8 cellular contexts compared by ENCODE assay signal in genomic region chr10:75402486-75403143, GRCh38. TPM values are rescaled to one million over a fixed set of nuclear protein-coding genes. Genes with fewer than 3 reads are reported as not detected.
DNase-seq lines count a peak whose midpoint lies in the region; ATAC-seq and TF ChIP-seq lines count a peak whose summit lies in the region.

No MANE protein-coding gene starts in this region.

- no peak for TF ChIP-seq EP300 in gastroesophageal sphincter (IDR thresholded peaks at IDR 0.05)

- peaks cover 87% of the 10 kb centered on the region for H3K36me3 Mint-ChIP-seq in Caco-2 (ENCODE audit: insufficient read depth, unreplicated experiment)

- H3K9me3 ChIP-seq in Caco-2 (no peaks in the 10 kb centered on the region), WERI-Rb-1 (ENCODE audit: severe bottlenecking) (no peaks in the 10 kb centered on the region), gastroesophageal sphincter (no peaks in the 10 kb centered on the region), parathyroid adenoma (ENCODE audit: control insufficient read depth, low read length) (no peaks in the 10 kb centered on the region)

- no peak overlapping the region for H3K9ac ChIP-seq in parathyroid adenoma

- H3K4me1 Mint-ChIP-seq in Caco-2 (ENCODE audit: low read depth, unreplicated experiment), result peaks cover 7% of the 10 kb centered on the region

- H3K79me2 ChIP-seq in parathyroid adenoma, result no peaks in the 10 kb centered on the region

- intact Hi-C loops in Caco-2 (cut with micrococcal nuclease; ENCODE audit: unreplicated experiment), result loop anchor here (1.0 to 10.0 kb wide), 9 partner anchors 28 to 1142 kb away; no protein-coding TSS in a partner anchor

- peak overlapping the region; percentile 99 for H3K4me3 ChIP-seq in Caco-2 (ENCODE audit: low read depth, low read length)
- H3K4me3 ChIP-seq in Jurkat, Clone E6-1 (ENCODE audit: low read length), result peak overlapping the region; percentile 51
- H3K4me3 ChIP-seq in WERI-Rb-1 (ENCODE audit: low read depth, low read length), result peak overlapping the region; percentile 98
- peak overlapping the region; percentile 62 to 100 for H3K4me3 ChIP-seq in gastroesophageal sphincter
- peak overlapping the region; percentile 88 for H3K4me3 ChIP-seq in parathyroid adenoma (ENCODE audit: low read depth, low read length)

- H3K36me3 ChIP-seq in Caco-2 (ENCODE audit: control insufficient read depth, insufficient read depth, low read length) (peaks cover 4% of the 10 kb centered on the region), WERI-Rb-1 (peaks cover 18% of the 10 kb centered on the region), gastroesophageal sphincter (peaks cover 0 to 16% of the 10 kb centered on the region in 2 donors), parathyroid adenoma (ENCODE audit: control insufficient read depth, insufficient read depth, low read length) (no peaks in the 10 kb centered on the region)

- no peak for TF ChIP-seq CTCF in Caco-2 (IDR thresholded peaks at IDR 0.05; ENCODE audit: insufficient read depth in 1 of 2, low read depth in 1 of 2, low read length in 1 of 2, severe bottlenecking in 1 of 2, unreplicated experiment in 1 of 2)
- TF ChIP-seq CTCF in WERI-Rb-1 (IDR thresholded peaks at IDR 0.05; ENCODE audit: low read depth, low read length), result no peak
- no peak for TF ChIP-seq CTCF in gastroesophageal sphincter (IDR thresholded peaks at IDR 0.05)
- no peak for TF ChIP-seq CTCF in parathyroid adenoma (IDR thresholded peaks at IDR 0.05)

- TF ChIP-seq POLR2A in gastroesophageal sphincter (IDR thresholded peaks at IDR 0.05), result peak in 1 of 2 donors; percentile 22

- no peaks in the 10 kb centered on the region for H3K27me3 Mint-ChIP-seq in Caco-2 (ENCODE audit: insufficient read depth, unreplicated experiment)

- DNase-seq in Caco-2 (peak in 1 of 2 experiments; percentile 87), WERI-Rb-1 (peak; percentile 76), amniotic stem cell (lab: John Stamatoyannopoulos, UW) (no peak), mesenteric fat pad (ENCODE audit: low spot score) (no peak)
- DNase-seq in Jurkat, Clone E6-1 (ENCODE audit: low read depth, low spot score), result no peak

- H3K27ac ChIP-seq in WERI-Rb-1 (peak overlapping the region; percentile 95), gastroesophageal sphincter (peak overlapping the region; percentile 97 to 100 (median 100)), parathyroid adenoma (peak overlapping the region; percentile 68)

- no peaks in the 10 kb centered on the region for H3K9me3 Mint-ChIP-seq in Caco-2 (ENCODE audit: unreplicated experiment)

- H3K27ac Mint-ChIP-seq in Caco-2 (ENCODE audit: unreplicated experiment), result peak overlapping the region; percentile 95

- H3K4me3 Mint-ChIP-seq in Caco-2 (ENCODE audit: unreplicated experiment), result peak overlapping the region; percentile 94

- peak overlapping the region; percentile 76 for H3K4me2 ChIP-seq in parathyroid adenoma (ENCODE audit: low read length)

- H2AFZ ChIP-seq in parathyroid adenoma, result peak overlapping the region; percentile 73

- H3K27me3 ChIP-seq in Caco-2 (replicated peaks; ENCODE audit: control insufficient read depth, insufficient read depth, low read length) (no peaks in the 10 kb centered on the region), WERI-Rb-1 (ENCODE audit: insufficient read depth, low read depth, severe bottlenecking) (no peaks in the 10 kb centered on the region), gastroesophageal sphincter (no peaks in the 10 kb centered on the region), parathyroid adenoma (ENCODE audit: control insufficient read depth, insufficient read depth, low read length) (no peaks in the 10 kb centered on the region)

- BruUV-seq in Caco-2 (replicated peaks; lab: Mats Ljungman, UMichigan), result no TSS peak

- H3K4me1 ChIP-seq in Caco-2 (peaks cover 9% of the 10 kb centered on the region), gastroesophageal sphincter (peaks cover 0 to 49% (median 4%) of the 10 kb centered on the region in 3 donors), parathyroid adenoma (peaks cover 6% of the 10 kb centered on the region)

- ATAC-seq in gastroesophageal sphincter, result no peak
- no peak for ATAC-seq in HG02610 (IDR thresholded peaks at IDR 0.05; ENCODE audit: unreplicated experiment)

- CTCF ChIA-PET in Caco-2 (lab: Charles Lee), result interaction anchor here (0.7 to 1.4 kb wide), 4 partner anchors 167 to 649 kb away, joined by 3 to 6 read pairs (median 6); partner anchors contain the start of gene COMTD1

- 0% methylated on average over 27 of the region's 42 CpGs; no CpG with 5 or more reads in 1 of the 2 donors for WGBS in gastroesophageal sphincter (ENCODE audit: low coverage in 1 of 2), 2 donors

- POLR2A ChIA-PET in Caco-2 (lab: Charles Lee), result interaction anchor here (0.5 to 1.6 kb wide), 14 partner anchors 28 to 1240 kb away, joined by 3 to 19 read pairs (median 6); partner anchors contain the start of gene LRMDA

RNA-seq across cellular contexts. Expression of gene ZNF503, which starts 1.1 kb away (rescaled TPM):
- total RNA-seq in Caco-2 (2022) (35.5 and 35.7 TPM in 2 replicates), gastroesophageal sphincter (10 to 100 TPM; 27.3 to 83.7 (median 43.4) TPM), mesenteric fat pad (16.8 TPM)
- 1.1 TPM for polyA plus RNA-seq in Jurkat, Clone E6-1 (2012; ENCODE audit: insufficient read depth, insufficient read length)

RNA-seq across cellular contexts. Expression of gene LRMDA, which starts 28.8 kb away (rescaled TPM):
- 18.5 and 21.6 TPM in 2 replicates for total RNA-seq in Caco-2 (2022)
- polyA plus RNA-seq in Jurkat, Clone E6-1 (2012; ENCODE audit: insufficient read depth, insufficient read length), result not detected
- 10 to 100 TPM in 1 of 4 donors, 1 to 10 TPM in 3; 7.3 to 20.1 (median 8.4) TPM for total RNA-seq in gastroesophageal sphincter
- total RNA-seq in mesenteric fat pad, result 26.6 TPM
